Comparison of ENCODE assay signal across 11 cellular contexts in genomic region chr7:16755397-16755796, GRCh38. TPM values are rescaled to one million over a fixed set of nuclear protein-coding genes. Genes with fewer than 3 reads are reported as not detected.
DNase-seq lines count a peak whose midpoint lies in the region; ATAC-seq, FAIRE-seq and TF ChIP-seq lines count a peak whose summit lies in the region.
"Had no signal": no experiment of that assay in that cellular context is flagged by ENCODE, and none has a peak within 500 bp of the region (broad histone marks: within the 10 kb centered on the region; RNA-seq: fewer than 3 reads in every experiment).

No MANE protein-coding gene starts in this region.

- no peaks in the 10 kb centered on the region for H3K36me3 ChIP-seq in astrocyte (ENCODE audit: insufficient read depth, low read length)
- no peaks in the 10 kb centered on the region for H3K36me3 ChIP-seq in mesendoderm (ENCODE audit: control insufficient read depth, insufficient read depth, low read length)
- no peaks in the 10 kb centered on the region for H3K36me3 ChIP-seq in urinary bladder (ENCODE audit: insufficient read depth)

- H3K4me3 Mint-ChIP-seq in natural killer cell (peak overlapping the region; percentile 80), astrocyte (ENCODE audit: unreplicated experiment) (peak overlapping the region; percentile 89)
- H3K4me3 Mint-ChIP-seq in natural killer cell treated with Interleukin-12 subunit alpha and Interleukin-12 subunit beta and Interleukin-15 and Interleukin-18, amount 100 ng/mL, for 72 hours = no peak overlapping the region

- no peaks in the 10 kb centered on the region for H3K36me3 Mint-ChIP-seq in natural killer cell
- H3K36me3 Mint-ChIP-seq in natural killer cell treated with Interleukin-12 subunit alpha and Interleukin-12 subunit beta and Interleukin-15 and Interleukin-18, amount 100 ng/mL, for 72 hours = no peaks in the 10 kb centered on the region
- H3K36me3 Mint-ChIP-seq in astrocyte (ENCODE audit: low read depth, unreplicated experiment) = peaks cover 4% of the 10 kb centered on the region

- H3K4me1 ChIP-seq in astrocyte (ENCODE audit: insufficient read depth, low read length) (peaks cover 8% of the 10 kb centered on the region), mesendoderm (ENCODE audit: control insufficient read depth, low read depth, low read length) (no peaks in the 10 kb centered on the region), urinary bladder (ENCODE audit: insufficient read depth) (no peaks in the 10 kb centered on the region)

- no peak overlapping the region for H2BK15ac ChIP-seq in mesendoderm (replicated peaks; ENCODE audit: low read depth)

- peaks cover 12% of the 10 kb centered on the region for H4K20me1 ChIP-seq in astrocyte (ENCODE audit: insufficient read depth, low read length)

- no peak overlapping the region for H2AK5ac ChIP-seq in mesendoderm (ENCODE audit: low read length)

- H3K27me3 ChIP-seq in astrocyte (ENCODE audit: insufficient read depth, low read length) = no peaks in the 10 kb centered on the region
- H3K27me3 ChIP-seq in mesendoderm (ENCODE audit: insufficient read depth, low read length, poor library complexity) = no peaks in the 10 kb centered on the region

- H3K4me2 ChIP-seq in astrocyte (ENCODE audit: low read length) (peak overlapping the region; percentile 87), mesendoderm (ENCODE audit: low read length) (no peak overlapping the region)

- peaks cover 0 to 16% of the 10 kb centered on the region in 2 donors for H3K27me3 Mint-ChIP-seq in natural killer cell (ENCODE audit: low read depth in 2 of 2)
- H3K27me3 Mint-ChIP-seq in natural killer cell treated with Interleukin-12 subunit alpha and Interleukin-12 subunit beta and Interleukin-15 and Interleukin-18, amount 100 ng/mL, for 72 hours = peaks cover 14 to 31% of the 10 kb centered on the region in 2 donors
- H3K27me3 Mint-ChIP-seq in astrocyte (ENCODE audit: low read depth, unreplicated experiment) = no peaks in the 10 kb centered on the region

- no peak overlapping the region for H2BK120ac ChIP-seq in mesendoderm (ENCODE audit: low read depth, low read length)

- H3K79me1 ChIP-seq in mesendoderm (ENCODE audit: low read length) = peaks cover 3% of the 10 kb centered on the region

- no peak overlapping the region for H4K8ac ChIP-seq in mesendoderm (ENCODE audit: low read depth, low read length)

- H3K27ac ChIP-seq in astrocyte (ENCODE audit: low read depth, low read length) (no peak overlapping the region), mesendoderm (ENCODE audit: low read depth, low read length) (no peak overlapping the region), urinary bladder (ENCODE audit: low read depth) (no peak overlapping the region)

- H3K79me2 ChIP-seq in astrocyte (ENCODE audit: insufficient read depth, low read length) = peaks cover 54% of the 10 kb centered on the region
- H3K79me2 ChIP-seq in mesendoderm (ENCODE audit: control insufficient read depth, insufficient read depth, low read length) = peaks cover 2% of the 10 kb centered on the region

- H2AFZ ChIP-seq in astrocyte (ENCODE audit: low read depth, low read length) = no peak overlapping the region

- H3K4ac ChIP-seq in mesendoderm (ENCODE audit: low read depth, low read length) = no peak overlapping the region

- H3K9me3 Mint-ChIP-seq in natural killer cell = no peaks in the 10 kb centered on the region
- H3K9me3 Mint-ChIP-seq in natural killer cell treated with Interleukin-12 subunit alpha and Interleukin-12 subunit beta and Interleukin-15 and Interleukin-18, amount 100 ng/mL, for 72 hours = no peaks in the 10 kb centered on the region
- H3K9me3 Mint-ChIP-seq in astrocyte (ENCODE audit: unreplicated experiment) = no peaks in the 10 kb centered on the region

- TF ChIP-seq CTCF in natural killer cell (IDR thresholded peaks at IDR 0.05) (no peak), astrocyte (IDR thresholded peaks at IDR 0.05; ENCODE audit: insufficient read depth, low read depth, low read length) (no peak)

- no peak for ATAC-seq in natural killer cell
- no peak for ATAC-seq in natural killer cell treated with Interleukin-12 subunit alpha and Interleukin-12 subunit beta and Interleukin-15 and Interleukin-18, amount 100 ng/mL, for 72 hours

- H3K4me3 ChIP-seq in astrocyte (ENCODE audit: insufficient read depth, low read depth, low read length) = peak overlapping the region; percentile 72
- H3K4me3 ChIP-seq in mesendoderm (ENCODE audit: low read length) = no peak overlapping the region
- peak overlapping the region; percentile 64 for H3K4me3 ChIP-seq in urinary bladder (ENCODE audit: low read depth, low read length)

- no peak overlapping the region for H2BK5ac ChIP-seq in mesendoderm (ENCODE audit: low read length)

- peak overlapping the region; percentile 89 for H3K56ac ChIP-seq in mesendoderm (ENCODE audit: low read length)

- H3K27ac Mint-ChIP-seq in natural killer cell (no peak overlapping the region), astrocyte (ENCODE audit: unreplicated experiment) (peak overlapping the region; percentile 41)
- H3K27ac Mint-ChIP-seq in natural killer cell treated with Interleukin-12 subunit alpha and Interleukin-12 subunit beta and Interleukin-15 and Interleukin-18, amount 100 ng/mL, for 72 hours = no peak overlapping the region

- DNase-seq in natural killer cell = no peak
- no peak for DNase-seq in natural killer cell treated with Interleukin-12 subunit alpha and Interleukin-12 subunit beta and Interleukin-15 and Interleukin-18, amount 100 ng/mL, for 72 hours (ENCODE audit: low spot score)
- DNase-seq in astrocyte (ENCODE audit: low read depth) = peak; percentile 44
- DNase-seq in mesendoderm = no peak
- no peak for DNase-seq in SK-N-DZ (ENCODE audit: low spot score)
- DNase-seq in activated CD8-positive, alpha-beta memory T cell treated with anti-CD3 and anti-CD28 coated beads, Interleukin-2, amount 50 U/mL, for 4 hours = no peak
- no peak for DNase-seq in NCI-H446 (lab: John Stamatoyannopoulos, UW)
- DNase-seq: CD8-positive, alpha-beta memory T cell; T1000 had no signal

- H3K23ac ChIP-seq in mesendoderm (ENCODE audit: low read length) = no peak overlapping the region

- H3K9ac ChIP-seq in astrocyte (ENCODE audit: low read length) (peak overlapping the region; percentile 82), mesendoderm (ENCODE audit: low read length) (peak overlapping the region; percentile 4)

- peaks cover 20 to 21% of the 10 kb centered on the region in 2 donors for H3K4me1 Mint-ChIP-seq in natural killer cell
- peaks cover 14 to 25% of the 10 kb centered on the region in 2 donors for H3K4me1 Mint-ChIP-seq in natural killer cell treated with Interleukin-12 subunit alpha and Interleukin-12 subunit beta and Interleukin-15 and Interleukin-18, amount 100 ng/mL, for 72 hours (ENCODE audit: low read depth in 2 of 2)
- peaks cover 19% of the 10 kb centered on the region for H3K4me1 Mint-ChIP-seq in astrocyte (ENCODE audit: low read depth, unreplicated experiment)

- H3K9me3 ChIP-seq in astrocyte (ENCODE audit: insufficient read depth, low read depth, low read length) = no peaks in the 10 kb centered on the region

- H4K5ac ChIP-seq in mesendoderm (ENCODE audit: low read length) = no peak overlapping the region

- intact Hi-C loops in natural killer cell (cut with micrococcal nuclease) = no loop called here

- no peak for FAIRE-seq in astrocyte (lab: Jason Lieb, UNC)

- no peak overlapping the region for H3K18ac ChIP-seq in mesendoderm (ENCODE audit: low read length)

RNA-seq across cellular contexts. Expression of gene TSPAN13, which starts 1.8 kb away (rescaled TPM):
- total RNA-seq in natural killer cell (1 to 10 TPM; 1.4 to 2.3 (median 1.8) TPM), astrocyte (56.0 and 57.0 TPM in 2 replicates), urinary bladder (26.2 TPM)
- 1 to 10 TPM; 3.0 to 4.1 TPM for total RNA-seq in natural killer cell treated with Interleukin-12 subunit alpha and Interleukin-12 subunit beta and Interleukin-15 and Interleukin-18, amount 100 ng/mL, for 72 hours
- polyA plus RNA-seq in mesendoderm (2013, experiment 1 of 2) = 24.8 TPM
- 24.1 TPM for polyA plus RNA-seq in mesendoderm (2013, experiment 2 of 2)
- 38.5 TPM for polyA plus RNA-seq in urinary bladder
- 38.4 and 42.4 TPM in 2 replicates for polyA plus RNA-seq in SK-N-DZ (2014; cell fraction: cytosol; rRNA removed)
- 16.9 and 20.2 TPM in 2 replicates for polyA plus RNA-seq in SK-N-DZ (2014; cell fraction: nucleus; rRNA removed)
- polyA plus RNA-seq: CD8-positive, alpha-beta memory T cell had no signal

RNA-seq across cellular contexts. Expression of gene AGR2, which starts 49.4 kb away (rescaled TPM):
- total RNA-seq in natural killer cell (not detected), astrocyte (not detected in 2 replicates), urinary bladder (88.3 TPM)
- total RNA-seq in natural killer cell treated with Interleukin-12 subunit alpha and Interleukin-12 subunit beta and Interleukin-15 and Interleukin-18, amount 100 ng/mL, for 72 hours = not detected
- polyA plus RNA-seq in mesendoderm (2013, experiment 1 of 2) = not detected
- polyA plus RNA-seq in mesendoderm (2013, experiment 2 of 2) = not detected
- polyA plus RNA-seq in urinary bladder = 57.3 TPM
- polyA plus RNA-seq in SK-N-DZ (2014; cell fraction: cytosol; rRNA removed) = not detected in 2 replicates
- polyA plus RNA-seq in SK-N-DZ (2014; cell fraction: nucleus; rRNA removed) = not detected in 2 replicates
- total RNA-seq: CD8-positive, alpha-beta memory T cell; lung microvascular endothelial cell had no signal
- polyA plus RNA-seq: CD8-positive, alpha-beta memory T cell had no signal

Comparison
In these comparisons a context has a peak if more than half of its experiments do, and no peak if none do; other contexts are left out.
1. RNA of gene AGR2, which starts 49.4 kb away (total RNA-seq): 88.3 TPM in urinary bladder (single experiment); not detected in natural killer cell, not detected in natural killer cell treated with Interleukin-12 subunit alpha and Interleukin-12 subunit beta and Interleukin-15 and Interleukin-18, amount 100 ng/mL, for 72 hours and not detected in astrocyte; every median in the first group is over 10 times any median in the second.